Comparison of ENCODE assay signal across 20 cellular contexts in genomic region chr5:83385812-83386211, GRCh38.
"Had no signal": no experiment of that assay in that cellular context is flagged by ENCODE, and none has a peak within 500 bp of the region (broad histone marks: within the 10 kb centered on the region; RNA-seq: fewer than 3 reads in every experiment).

No MANE protein-coding gene starts in this region.

- H3K27ac Mint-ChIP-seq: activated naive CD4-positive, alpha-beta T cell treated with anti-CD3 and anti-CD28 coated beads, Interleukin-2, amount 50 U/mL, for 72 hours; activated T-cell treated with anti-CD3 and anti-CD28 coated beads, Interleukin-2, amount 50 U/mL, for 72 hours; nephron; progenitor cell of endocrine pancreas had no signal

- H3K27ac ChIP-seq: gastrocnemius medialis, left lung, neutrophil, right lobe of liver, thoracic aorta, upper lobe of left lung had no signal

- H3K36me3 ChIP-seq: gastrocnemius medialis, left lung, neutrophil, right lobe of liver, thoracic aorta, upper lobe of left lung had no signal

- H3K27me3 ChIP-seq: gastrocnemius medialis, left lung, right lobe of liver, upper lobe of left lung had no signal

- H3K4me3 ChIP-seq: gastrocnemius medialis, left lung, lung, right lobe of liver, thoracic aorta, upper lobe of left lung had no signal

- H3K4me1 ChIP-seq: gastrocnemius medialis, left lung, right lobe of liver, upper lobe of left lung had no signal

- H3K4me1 Mint-ChIP-seq: nephron had no signal

- DNase-seq: activated CD4-positive, alpha-beta T cell treated with anti-CD3 and anti-CD28 coated beads for 4 hours; activated CD4-positive, alpha-beta T cell treated with anti-CD3 and anti-CD28 coated beads, Interleukin-2, amount 50 U/mL, for 4 hours; activated naive CD4-positive, alpha-beta T cell; activated T-cell treated with anti-CD3 and anti-CD28 coated beads for 4 hours; activated T-cell treated with anti-CD3 and anti-CD28 coated beads, Interleukin-2, amount 50 U/mL, for 72 hours; dermis blood vessel endothelial cell; effector CD4-positive, alpha-beta T cell; gastrocnemius medialis; glutamatergic neuron; left lung; right lobe of liver; stimulated activated CD4-positive, alpha-beta T cell treated with anti-CD3 and anti-CD28 coated beads, Interleukin-2, amount 100 ng/mL, for 48 hours; stimulated activated naive CD8-positive, alpha-beta T cell treated with anti-CD3 and anti-CD28 coated beads, Interleukin-15, Interleukin-2, amounts not matched to agents 100 U/mL and 50 U/mL, for 24 hours; upper lobe of left lung had no signal

- H3K36me3 Mint-ChIP-seq: activated naive CD4-positive, alpha-beta T cell treated with anti-CD3 and anti-CD28 coated beads, Interleukin-2, amount 50 U/mL, for 72 hours had no signal

- H3K9me3 ChIP-seq: gastrocnemius medialis, neutrophil, right lobe of liver, thoracic aorta, upper lobe of left lung had no signal

- H3K27me3 Mint-ChIP-seq: progenitor cell of endocrine pancreas had no signal

- H3K4me3 Mint-ChIP-seq: activated T-cell treated with anti-CD3 and anti-CD28 coated beads, Interleukin-2, amount 50 U/mL, for 72 hours; nephron had no signal

- ATAC-seq: activated naive CD4-positive, alpha-beta T cell treated with anti-CD3 and anti-CD28 coated beads, Interleukin-2, amount 50 U/mL, for 72 hours; activated T-cell treated with anti-CD3 and anti-CD28 coated beads, Interleukin-2, amount 50 U/mL, for 72 hours; gastrocnemius medialis; left lung; right lobe of liver; stimulated activated naive CD8-positive, alpha-beta T cell treated with anti-CD3 and anti-CD28 coated beads, Interleukin-15, Interleukin-2, amounts not matched to agents 100 U/mL and 50 U/mL, for 24 hours had no signal
